Comparison of ENCODE assay signal across 8 cellular contexts in genomic region chr6:37698264-37699137, GRCh38.
DNase-seq lines count a peak whose midpoint lies in the region; TF ChIP-seq lines count a peak whose summit lies in the region.

No MANE protein-coding gene starts in this region.

- peak; percentile 69 for DNase-seq in DMS79 (lab: John Stamatoyannopoulos, UW)
- DNase-seq in KG1 (lab: John Stamatoyannopoulos, UW): peak; percentile 66
- peak; percentile 46 for DNase-seq in T-helper 2 cell treated with Interferon-gamma antibody and Interleukin-4, amounts not matched to agents 5 μg/mL and 100 μg/mL, for 36 hours (ENCODE audit: low spot score)
- no peak for DNase-seq in brain microvascular endothelial cell
- DNase-seq in iPS-NIHi7 (ENCODE audit: extremely low spot score): peak; percentile 65
- peak; percentile 59 for DNase-seq in stimulated activated CD4-positive, alpha-beta T cell treated with anti-CD3 and anti-CD28 coated beads, Interleukin-12 subunit alpha, Interleukin-12 subunit beta, amount 100 ng/mL, for 4 hours
- no peak for DNase-seq in cortex of kidney (lab: John Stamatoyannopoulos, UW)
- no peak for DNase-seq in putamen (ENCODE audit: low spot score)

- peak overlapping the region; percentile 99 for H3K4me3 Mint-ChIP-seq in T-helper 2 cell treated with Interferon-gamma antibody and Interleukin-4, amounts not matched to agents 5 μg/mL and 100 μg/mL, for 36 hours

- in situ Hi-C loops in brain microvascular endothelial cell (cut with HindIII; ENCODE audit: low pct_ligation_motif_present, low sequenced_read_pairs): no loop called here

- peaks cover 64% of the 10 kb centered on the region for H3K27me3 Mint-ChIP-seq in T-helper 2 cell treated with Interferon-gamma antibody and Interleukin-4, amounts not matched to agents 5 μg/mL and 100 μg/mL, for 36 hours (ENCODE audit: low read depth)

- no peak overlapping the region for H3K27ac ChIP-seq in brain microvascular endothelial cell

- H3K36me3 Mint-ChIP-seq in T-helper 2 cell treated with Interferon-gamma antibody and Interleukin-4, amounts not matched to agents 5 μg/mL and 100 μg/mL, for 36 hours (ENCODE audit: low read depth): peaks cover 3% of the 10 kb centered on the region

- no peak for TF ChIP-seq CTCF in brain microvascular endothelial cell (IDR thresholded peaks at IDR 0.05; ENCODE audit: low read depth, low read length, missing control alignments)

- peaks cover 25% of the 10 kb centered on the region for H3K4me1 Mint-ChIP-seq in T-helper 2 cell treated with Interferon-gamma antibody and Interleukin-4, amounts not matched to agents 5 μg/mL and 100 μg/mL, for 36 hours (ENCODE audit: low read depth)

- H3K27ac Mint-ChIP-seq in T-helper 2 cell treated with Interferon-gamma antibody and Interleukin-4, amounts not matched to agents 5 μg/mL and 100 μg/mL, for 36 hours: peak overlapping the region; percentile 98

- no peaks in the 10 kb centered on the region for H3K9me3 Mint-ChIP-seq in T-helper 2 cell treated with Interferon-gamma antibody and Interleukin-4, amounts not matched to agents 5 μg/mL and 100 μg/mL, for 36 hours

- H3K36me3 ChIP-seq in brain microvascular endothelial cell (replicated peaks): no peaks in the 10 kb centered on the region

- H3K4me3 ChIP-seq in brain microvascular endothelial cell (ENCODE audit: low read depth, low read length): peak overlapping the region; percentile 66

- peaks cover 18% of the 10 kb centered on the region for H3K27me3 ChIP-seq in brain microvascular endothelial cell (replicated peaks)

Comparison
In these comparisons a context has a peak if more than half of its experiments do, and no peak if none do; other contexts are left out.
1. DNase-seq: peak in DMS79 (single experiment), KG1 (single experiment), T-helper 2 cell treated with Interferon-gamma antibody and Interleukin-4, amounts not matched to agents 5 μg/mL and 100 μg/mL, for 36 hours (single experiment), iPS-NIHi7 (single experiment) and stimulated activated CD4-positive, alpha-beta T cell treated with anti-CD3 and anti-CD28 coated beads, Interleukin-12 subunit alpha, Interleukin-12 subunit beta, amount 100 ng/mL, for 4 hours (single experiment); none in brain microvascular endothelial cell (single experiment), cortex of kidney (single experiment) and putamen (single experiment).